16 cellular contexts compared by ENCODE assay signal in genomic region chr15:73799466-73799865, GRCh38. TPM values are rescaled to one million over a fixed set of nuclear protein-coding genes. Genes with fewer than 3 reads are reported as not detected.
DNase-seq lines count a peak whose midpoint lies in the region; ATAC-seq, FAIRE-seq and TF ChIP-seq lines count a peak whose summit lies in the region.
"Had no signal": no experiment of that assay in that cellular context is flagged by ENCODE, and none has a peak within 500 bp of the region (broad histone marks: within the 10 kb centered on the region; RNA-seq: fewer than 3 reads in every experiment).

No MANE protein-coding gene starts in this region.

- peak; percentile 47 for FAIRE-seq in astrocyte (lab: Jason Lieb, UNC)

- H3K4me1 ChIP-seq in BLaER1, result peaks cover 39% of the 10 kb centered on the region
- peaks cover 17% of the 10 kb centered on the region for H3K4me1 ChIP-seq in HUES64 (ENCODE audit: insufficient read depth, low read length)
- H3K4me1 ChIP-seq in astrocyte (ENCODE audit: insufficient read depth, low read length), result peaks cover 31% of the 10 kb centered on the region

- peak; percentile 56 for DNase-seq in astrocyte (ENCODE audit: low read depth)
- DNase-seq in kidney glomerular epithelial cell (lab: John Stamatoyannopoulos, UW), result peak; percentile 52
- DNase-seq in NK-92 (lab: John Stamatoyannopoulos, UW; ENCODE audit: unreplicated experiment), result no peak
- no peak for DNase-seq in sciatic nerve (ENCODE audit: low spot score)
- DNase-seq in cerebellar cortex (ENCODE audit: low spot score), result no peak
- no peak for DNase-seq in GDM1 (lab: John Stamatoyannopoulos, UW)
- DNase-seq: aorta, left lung, NCI-H187 treated with DMSO at 0.1 percent for 48 hours, NCI-H526, stomach, SW 1271 had no signal

- WGBS in HUES64, result 66% methylated on average over 4 of the region's 4 CpGs

- no peak overlapping the region for H3K4me3 ChIP-seq in BLaER1
- H3K4me3 ChIP-seq in HUES64 (ENCODE audit: low read length), result no peak overlapping the region
- no peak overlapping the region for H3K4me3 ChIP-seq in astrocyte (ENCODE audit: insufficient read depth, low read depth, low read length)
- H3K4me3 ChIP-seq: left lung, PC-9, stomach had no signal

- H3K4me2 ChIP-seq in BLaER1, result peak overlapping the region; percentile 72
- H3K4me2 ChIP-seq in astrocyte (ENCODE audit: low read length), result peak overlapping the region; percentile 81
- H3K4me2 ChIP-seq: PC-9 had no signal

- ATAC-seq in sciatic nerve, result no peak

- no peaks in the 10 kb centered on the region for H3K9me3 Mint-ChIP-seq in astrocyte (ENCODE audit: unreplicated experiment)
- H3K9me3 Mint-ChIP-seq: activated T-helper 2 cell treated with anti-CD3 and anti-CD28 coated beads, Interferon-gamma antibody, Interleukin-2, Interleukin-4, amounts not matched to agents 10 μg/mL and 5 μg/mL and 100 μg/mL, durations not matched to agents 14 hours and 24 hours and 36 hours had no signal

- H3K36me3 ChIP-seq in BLaER1 (no peaks in the 10 kb centered on the region), HUES64 (ENCODE audit: insufficient read depth, low read length) (no peaks in the 10 kb centered on the region), astrocyte (ENCODE audit: insufficient read depth, low read length) (no peaks in the 10 kb centered on the region)
- H3K36me3 ChIP-seq: left lung, stomach had no signal

- peak overlapping the region; percentile 100 for H3K27ac Mint-ChIP-seq in astrocyte (ENCODE audit: unreplicated experiment)
- H3K27ac Mint-ChIP-seq: activated T-helper 2 cell treated with anti-CD3 and anti-CD28 coated beads, Interferon-gamma antibody, Interleukin-2, Interleukin-4, amounts not matched to agents 10 μg/mL and 5 μg/mL and 100 μg/mL, durations not matched to agents 14 hours and 24 hours and 36 hours had no signal

- peak overlapping the region; percentile 57 for H3K4me3 Mint-ChIP-seq in astrocyte (ENCODE audit: unreplicated experiment)

- H3K79me2 ChIP-seq in astrocyte (ENCODE audit: insufficient read depth, low read length), result no peaks in the 10 kb centered on the region

- H3K27me3 ChIP-seq in BLaER1, result no peaks in the 10 kb centered on the region
- H3K27me3 ChIP-seq in HUES64 (ENCODE audit: insufficient read depth, low read length), result no peaks in the 10 kb centered on the region
- no peaks in the 10 kb centered on the region for H3K27me3 ChIP-seq in astrocyte (ENCODE audit: insufficient read depth, low read length)
- H3K27me3 ChIP-seq: left lung, stomach had no signal

- intact Hi-C loops in sciatic nerve (cut with DNase I), result no loop called here

- peaks cover 14% of the 10 kb centered on the region for H3K27me3 Mint-ChIP-seq in astrocyte (ENCODE audit: low read depth, unreplicated experiment)

- no peak for TF ChIP-seq CTCF in astrocyte (IDR thresholded peaks at IDR 0.05; ENCODE audit: insufficient read depth, low read depth, low read length)

- H3K4me1 Mint-ChIP-seq in astrocyte (ENCODE audit: low read depth, unreplicated experiment), result peaks cover 36% of the 10 kb centered on the region

- peak overlapping the region; percentile 15 for H2AFZ ChIP-seq in astrocyte (ENCODE audit: low read depth, low read length)
- H2AFZ ChIP-seq: PC-9 had no signal

- H4K20me1 ChIP-seq in BLaER1, result no peaks in the 10 kb centered on the region
- no peaks in the 10 kb centered on the region for H4K20me1 ChIP-seq in astrocyte (ENCODE audit: insufficient read depth, low read length)

- peaks cover 2% of the 10 kb centered on the region for H3K36me3 Mint-ChIP-seq in astrocyte (ENCODE audit: low read depth, unreplicated experiment)

- H3K9ac ChIP-seq in BLaER1 (no peak overlapping the region), HUES64 (ENCODE audit: low read depth, low read length) (0 out of 2 replicates have a peak overlapping the region, but pooled peaks have one; percentile 21), astrocyte (ENCODE audit: low read length) (no peak overlapping the region)

- H3K27ac ChIP-seq in BLaER1, result peak overlapping the region; percentile 46; the same call in 1 of the 2 replicates
- no peak overlapping the region for H3K27ac ChIP-seq in HUES64 (ENCODE audit: low read depth, low read length)
- no peak overlapping the region for H3K27ac ChIP-seq in astrocyte (ENCODE audit: low read depth, low read length)
- H3K27ac ChIP-seq: left lung, PC-9 had no signal

- no peaks in the 10 kb centered on the region for H3K9me3 ChIP-seq in BLaER1
- H3K9me3 ChIP-seq in HUES64 (ENCODE audit: insufficient read depth, low read depth, low read length), result no peaks in the 10 kb centered on the region
- no peaks in the 10 kb centered on the region for H3K9me3 ChIP-seq in astrocyte (ENCODE audit: insufficient read depth, low read depth, low read length)
- H3K9me3 ChIP-seq: left lung, stomach had no signal

RNA-seq across cellular contexts. Expression of gene INSYN1, which starts 46.3 kb away (rescaled TPM):
- polyA plus RNA-seq in HUES64 (2013, experiment 1 of 2), result 3.2 TPM
- 6.3 TPM for polyA plus RNA-seq in HUES64 (2013, experiment 2 of 2)
- total RNA-seq in astrocyte (5.2 and 9.1 TPM in 2 replicates), sciatic nerve (7.8 TPM)
- total RNA-seq: activated T-helper 2 cell treated with anti-CD3 and anti-CD28 coated beads, Interferon-gamma antibody, Interleukin-2, Interleukin-4, amounts not matched to agents 10 μg/mL and 5 μg/mL and 100 μg/mL, durations not matched to agents 14 hours and 24 hours and 36 hours; PC-9 had no signal

Comparison
In these comparisons a context has a peak if more than half of its experiments do, and no peak if none do; other contexts are left out.
1. DNase-seq: peak in astrocyte (single experiment) and kidney glomerular epithelial cell (single experiment); none in NK-92 (single experiment), sciatic nerve (single experiment), cerebellar cortex (single experiment) and GDM1 (single experiment).